ENCODE assay signal across 1 cellular context in genomic region chr5:143177263-143177994, GRCh38.
TF ChIP-seq lines count a peak whose summit lies in the region.

No MANE protein-coding gene starts in this region.

TF ChIP-seq in H1, 55 proteins besides CTCF, POLR2A, EP300 and RAD21:
- TF ChIP-seq CHD7 (IDR thresholded peaks at IDR 0.05; ENCODE audit: insufficient replicate concordance, low read length) (no peak), TAF1 (IDR thresholded peaks at IDR 0.05; ENCODE audit: low read depth, low read length) (no peak)
